8 cellular contexts compared by ENCODE assay signal in genomic region chr15:77070500-77071337, GRCh38. TPM values are rescaled to one million over a fixed set of nuclear protein-coding genes. Genes with fewer than 3 reads are reported as not detected.
DNase-seq lines count a peak whose midpoint lies in the region; ATAC-seq and TF ChIP-seq lines count a peak whose summit lies in the region.

Gene TSPAN3, minus strand, starts transcription at chr15:77071109. Its CDS starts 155 bp downstream, at chr15:77070954.

- H3K9me3 ChIP-seq in ES-I3 (ENCODE audit: control insufficient read depth, insufficient read depth, low read length) (no peaks in the 10 kb centered on the region), HAP-1 (no peaks in the 10 kb centered on the region), MG63 (no peaks in the 10 kb centered on the region)

- H3K27me3 ChIP-seq in HAP-1 (ENCODE audit: low read depth), result no peaks in the 10 kb centered on the region
- peaks cover 6% of the 10 kb centered on the region for H3K27me3 ChIP-seq in MG63

- H3K9me3 Mint-ChIP-seq in natural killer cell treated with Interleukin-12 subunit alpha and Interleukin-12 subunit beta and Interleukin-15 and Interleukin-18, amount 100 ng/mL, for 72 hours, result no peaks in the 10 kb centered on the region

- peak within 1 kb of the TSS; percentile 88 for H3K4me3 Mint-ChIP-seq in natural killer cell treated with Interleukin-12 subunit alpha and Interleukin-12 subunit beta and Interleukin-15 and Interleukin-18, amount 100 ng/mL, for 72 hours

- in situ Hi-C loops in HAP-1 (cut with MboI; ENCODE audit: low sequenced_read_pairs), result no loop called here

- no peak for TF ChIP-seq CTCF in fibroblast of pulmonary artery (IDR thresholded peaks at IDR 0.05; ENCODE audit: low read length, missing control alignments)

- peak; percentile 98 to 99 for ATAC-seq in natural killer cell treated with Interleukin-12 subunit alpha and Interleukin-12 subunit beta and Interleukin-15 and Interleukin-18, amount 100 ng/mL, for 72 hours

- H3K36me3 Mint-ChIP-seq in natural killer cell treated with Interleukin-12 subunit alpha and Interleukin-12 subunit beta and Interleukin-15 and Interleukin-18, amount 100 ng/mL, for 72 hours, result no peaks in the 10 kb centered on the region

- H3K4me1 ChIP-seq in ES-I3 (ENCODE audit: insufficient read depth, low read length) (peaks cover 5% of the 10 kb centered on the region; the same call in 1 of the 2 replicates), HAP-1 (peaks cover 29% of the 10 kb centered on the region)

- DNase-seq in HAP-1 (ENCODE audit: low spot score in 2 of 2) (peak; percentile 99 to 100), MG63 (peak; percentile 94), SHP77 (lab: John Stamatoyannopoulos, UW) (peak; percentile 87 to 95), fibroblast of pulmonary artery (ENCODE audit: low read depth) (peak; percentile 92)
- peak; percentile 85 for DNase-seq in activated effector memory CD4-positive, alpha-beta T cell treated with Interleukin-2 at 50 U/mL for 16 hours
- peak; percentile 94 for DNase-seq in natural killer cell treated with Interleukin-12 subunit alpha and Interleukin-12 subunit beta and Interleukin-15 and Interleukin-18, amount 100 ng/mL, for 72 hours (ENCODE audit: low spot score)
- DNase-seq in stimulated activated naive CD4-positive, alpha-beta T cell treated with Interleukin-2 at 50 U/mL for 16 hours (lab: John Stamatoyannopoulos, UW), result peak; percentile 91

- peak within 1 kb of the TSS; percentile 60 for H3K4me3 ChIP-seq in HAP-1
- peak within 1 kb of the TSS; percentile 80 for H3K4me3 ChIP-seq in MG63
- peak within 1 kb of the TSS; percentile 76 for H3K4me3 ChIP-seq in fibroblast of pulmonary artery (replicated peaks; ENCODE audit: low read depth, low read length)

- H3K4me1 Mint-ChIP-seq in natural killer cell treated with Interleukin-12 subunit alpha and Interleukin-12 subunit beta and Interleukin-15 and Interleukin-18, amount 100 ng/mL, for 72 hours (ENCODE audit: low read depth in 2 of 2), result peaks cover 35 to 43% of the 10 kb centered on the region in 2 donors

- H3K27ac Mint-ChIP-seq in natural killer cell treated with Interleukin-12 subunit alpha and Interleukin-12 subunit beta and Interleukin-15 and Interleukin-18, amount 100 ng/mL, for 72 hours, result peak within 1 kb of the TSS; percentile 62 to 86

- H3K9ac ChIP-seq in ES-I3 (ENCODE audit: low read depth, low read length), result peak within 1 kb of the TSS; percentile 77

- H3K27me3 Mint-ChIP-seq in natural killer cell treated with Interleukin-12 subunit alpha and Interleukin-12 subunit beta and Interleukin-15 and Interleukin-18, amount 100 ng/mL, for 72 hours, result peaks cover 0 to 3% of the 10 kb centered on the region in 2 donors

- no peaks in the 10 kb centered on the region for H3K36me3 ChIP-seq in ES-I3 (ENCODE audit: insufficient read depth, low read length)
- H3K36me3 ChIP-seq in HAP-1 (replicated peaks), result peaks cover 4% of the 10 kb centered on the region; the same call in 1 of the 2 replicates
- peaks cover 16% of the 10 kb centered on the region for H3K36me3 ChIP-seq in MG63

RNA-seq across cellular contexts. Expression of gene TSPAN3, which starts in this region (rescaled TPM):
- total RNA-seq in MG63 (2014; rRNA removed; shearing (Covaris generic); ENCODE audit: low replicate concordance), result 239 and 258 TPM in 2 replicates
- 10 to 100 TPM; 49.3 to 54.9 TPM for total RNA-seq in natural killer cell treated with Interleukin-12 subunit alpha and Interleukin-12 subunit beta and Interleukin-15 and Interleukin-18, amount 100 ng/mL, for 72 hours

Comparison
In these comparisons a context has a peak if more than half of its experiments do, and no peak if none do; other contexts are left out.
1. Peak in every context shown above with its lines: DNase-seq, ATAC-seq and H3K4me3 ChIP-seq.